20 cellular contexts compared by ENCODE assay signal in the genomic region with DNA sequence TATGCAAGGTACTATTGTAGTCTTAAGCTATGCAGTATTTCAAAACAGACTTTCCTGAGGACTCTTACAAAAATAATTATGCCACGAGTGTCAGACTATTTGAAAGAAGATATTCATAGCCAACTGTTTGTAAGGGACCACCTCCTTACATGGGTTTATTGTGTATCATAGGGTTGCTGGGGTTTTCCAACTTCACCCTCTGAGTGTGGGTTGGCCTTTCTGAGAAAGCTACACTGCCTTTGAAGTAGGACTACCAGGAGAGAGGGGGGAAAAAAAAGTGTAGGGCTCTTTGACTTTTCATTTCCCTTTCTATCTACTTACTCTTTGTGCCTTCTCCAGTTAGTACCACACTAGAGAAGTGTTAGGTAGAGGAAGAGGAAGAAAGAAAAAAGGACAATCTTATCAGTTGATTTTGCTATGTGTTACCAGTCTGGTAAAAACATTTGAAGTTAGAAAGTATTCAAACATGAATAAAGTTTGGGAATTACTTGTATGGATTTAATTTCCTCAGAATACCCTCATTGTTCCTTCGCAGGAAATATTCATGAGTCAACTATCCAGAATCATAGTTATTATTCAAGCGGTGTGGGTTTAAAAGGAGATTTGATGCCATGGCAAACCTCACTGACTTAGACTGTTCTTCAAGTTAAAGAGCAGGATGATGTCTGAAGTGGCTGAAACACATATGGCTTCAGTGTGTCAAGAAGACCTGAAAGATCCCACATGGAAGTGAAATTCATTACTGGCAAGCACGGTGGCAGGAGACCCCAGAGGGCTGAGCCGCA.
DNase-seq lines count a peak whose midpoint lies in the region; ATAC-seq, FAIRE-seq and TF ChIP-seq lines count a peak whose summit lies in the region.
"Had no signal": no experiment of that assay in that cellular context is flagged by ENCODE, and none has a peak within 500 bp of the region (broad histone marks: within the 10 kb centered on the region; RNA-seq: fewer than 3 reads in every experiment).

No MANE protein-coding gene starts in this region.

- CTCF ChIA-PET in GM12878 (lab: Yijun Ruan, JAX), result no interaction called here

- no peak overlapping the region for H3K4me2 ChIP-seq in GM12878 (ENCODE audit: control insufficient read depth, insufficient read depth)
- H3K4me2 ChIP-seq: neural progenitor cell had no signal

- no peak for FAIRE-seq in GM12878 (lab: Jason Lieb, UNC)
- FAIRE-seq in GM12892 (lab: Jason Lieb, UNC), result no peak

- ATAC-seq in activated T-cell treated with anti-CD3 and anti-CD28 coated beads, Interleukin-2, amount 50 U/mL, for 4 hours, result peak; percentile 65 to 92
- no peak for ATAC-seq in RWPE2 (ENCODE audit: low read depth)
- peak; percentile 89 for ATAC-seq in GM12878
- peak; percentile 92 for ATAC-seq in stimulated activated naive CD8-positive, alpha-beta T cell treated with anti-CD3 and anti-CD28 coated beads, Interleukin-15, Interleukin-2, amounts not matched to agents 100 U/mL and 50 U/mL, for 24 hours
- no peak for ATAC-seq in HG02678 (IDR thresholded peaks at IDR 0.05; ENCODE audit: unreplicated experiment)
- ATAC-seq: activated CD8-positive, alpha-beta memory T cell treated with anti-CD3 and anti-CD28 coated beads, Interleukin-2, amount 10 ng/mL, durations not matched to agents 7 days and 5 days; HCT116; upper lobe of right lung had no signal

- H3K4me3 Mint-ChIP-seq in activated T-cell treated with anti-CD3 and anti-CD28 coated beads, Interleukin-2, amount 50 U/mL, for 4 hours, result no peak overlapping the region
- H3K4me3 Mint-ChIP-seq: activated B cell treated with CpG ODN at 0.5 μM for 24 hours; activated CD8-positive, alpha-beta memory T cell treated with anti-CD3 and anti-CD28 coated beads, Interleukin-2, amount 10 ng/mL, durations not matched to agents 7 days and 5 days; neural progenitor cell; T-helper 2 cell treated with Interferon-gamma antibody and Interleukin-4, amounts not matched to agents 5 μg/mL and 100 μg/mL, for 36 hours had no signal

- H3K36me3 ChIP-seq in RWPE2 (ENCODE audit: low read depth), result no peaks in the 10 kb centered on the region
- H3K36me3 ChIP-seq in GM12878 (ENCODE audit: control insufficient read depth in 2 of 2, insufficient read depth in 2 of 2, low read length in 1 of 2), result no peaks in the 10 kb centered on the region
- H3K36me3 ChIP-seq: cardiac muscle cell, neural progenitor cell, upper lobe of right lung had no signal

- peak overlapping the region; percentile 29 for H3K27ac ChIP-seq in RWPE2 (ENCODE audit: poor library complexity, severe bottlenecking)
- no peak overlapping the region for H3K27ac ChIP-seq in GM12878 (ENCODE audit: control insufficient read depth, insufficient read depth)
- H3K27ac ChIP-seq: cardiac muscle cell, neural progenitor cell had no signal

- no peak for DNase-seq in activated T-cell treated with anti-CD3 and anti-CD28 coated beads, Interleukin-2, amount 50 U/mL, for 4 hours
- no peak for DNase-seq in activated T-cell treated with anti-CD3 and anti-CD28 coated beads, Interleukin-2, amount 50 U/mL, for 1 hour
- DNase-seq in RWPE2 (ENCODE audit: low spot score) (no peak), GM12878 (ENCODE audit: low read depth, low spot score) (peak; percentile 26), hepatic stellate cell (ENCODE audit: low spot score) (no peak), GM12892 (ENCODE audit: insufficient read length) (no peak)
- peak; percentile 15 for DNase-seq in stimulated activated naive CD8-positive, alpha-beta T cell treated with anti-CD3 and anti-CD28 coated beads, Interleukin-15, Interleukin-2, amounts not matched to agents 100 U/mL and 50 U/mL, for 24 hours
- DNase-seq: activated B cell treated with CpG ODN at 0.5 μM for 24 hours; activated CD8-positive, alpha-beta memory T cell treated with anti-CD3 and anti-CD28 coated beads, Interleukin-2, amount 10 ng/mL, durations not matched to agents 7 days and 5 days; DMS153; effector memory CD4-positive, alpha-beta T cell; NCI-H187; SHP77 treated with DMSO at 0.1 percent for 48 hours; upper lobe of right lung had no signal

- no peaks in the 10 kb centered on the region for H4K20me1 ChIP-seq in GM12878 (ENCODE audit: control insufficient read depth, insufficient read depth)

- SMC1A ChIA-PET in GM12878 (lab: Charles Lee; ENCODE audit: uncharacterized antibody, unreplicated experiment), result no interaction called here

- 51% methylated on average over 5 of the region's 5 CpGs for WGBS in GM12878 (ENCODE audit: insufficient coverage, insufficient replicate concordance, low lambda C conversion rate, missing lambda C conversion rate)

- peaks cover 13% of the 10 kb centered on the region for H3K4me1 ChIP-seq in RWPE2 (ENCODE audit: insufficient read depth, poor library complexity, severe bottlenecking)
- H3K4me1 ChIP-seq in GM12878 (ENCODE audit: control insufficient read depth, insufficient read depth, low read length), result no peaks in the 10 kb centered on the region
- H3K4me1 ChIP-seq: neural progenitor cell had no signal

- intact Hi-C loops in GM12878 (cut with micrococcal nuclease; ENCODE audit: unreplicated experiment), result no loop called here

- H3K27me3 ChIP-seq in RWPE2 (ENCODE audit: insufficient read depth, poor library complexity, severe bottlenecking) (no peaks in the 10 kb centered on the region), GM12878 (replicated peaks in 1 of 2; ENCODE audit: control insufficient read depth in 2 of 2, insufficient read depth in 2 of 2, low read length in 1 of 2) (no peaks in the 10 kb centered on the region)
- H3K27me3 ChIP-seq: cardiac muscle cell, neural progenitor cell, upper lobe of right lung had no signal

- no peaks in the 10 kb centered on the region for H3K79me2 ChIP-seq in GM12878 (ENCODE audit: control insufficient read depth, insufficient read depth, low read length)

- TF ChIP-seq RAD21 in GM12878 (IDR thresholded peaks at IDR 0.05; ENCODE audit: insufficient read depth, low read depth, low read length), result no peak

- in situ Hi-C loops in GM12878 (cut with MboI), result no loop called here

- H3K9me3 ChIP-seq in RWPE2 (ENCODE audit: severe bottlenecking) (no peaks in the 10 kb centered on the region), GM12878 (replicated peaks; ENCODE audit: control insufficient read depth, insufficient read depth, low read length) (no peaks in the 10 kb centered on the region)
- H3K9me3 ChIP-seq: upper lobe of right lung had no signal

- no peak overlapping the region for H3K9ac ChIP-seq in GM12878 (ENCODE audit: control insufficient read depth, insufficient read depth, low read length)
- H3K9ac ChIP-seq: neural progenitor cell had no signal

- no peaks in the 10 kb centered on the region for H3K36me3 Mint-ChIP-seq in activated T-cell treated with anti-CD3 and anti-CD28 coated beads, Interleukin-2, amount 50 U/mL, for 4 hours (ENCODE audit: insufficient read depth)
- H3K36me3 Mint-ChIP-seq: activated CD8-positive, alpha-beta memory T cell treated with anti-CD3 and anti-CD28 coated beads, Interleukin-2, amount 10 ng/mL, durations not matched to agents 7 days and 5 days; CD14-positive monocyte; neural progenitor cell had no signal

- TF ChIP-seq CTCF in RWPE2 (IDR thresholded peaks at IDR 0.05; ENCODE audit: poor library complexity, severe bottlenecking), result no peak
- TF ChIP-seq CTCF in GM12878 (IDR thresholded peaks at IDR 0.05 in 2 of 3, conservative IDR thresholded peaks at IDR 0.05 in 1 of 3; ENCODE audit: control insufficient read depth in 2 of 3, extremely low read depth in 1 of 3, insufficient read depth in 1 of 3, low read depth in 3 of 3, low read length in 3 of 3), result no peak

- BruUV-seq in GM12878 (replicated peaks; lab: Mats Ljungman, UMichigan), result no TSS peak

- peaks cover 18% of the 10 kb centered on the region for H3K27me3 Mint-ChIP-seq in activated T-cell treated with anti-CD3 and anti-CD28 coated beads, Interleukin-2, amount 50 U/mL, for 4 hours (ENCODE audit: low read depth)
- H3K27me3 Mint-ChIP-seq: activated B cell treated with CpG ODN at 0.5 μM for 24 hours had no signal

- no peak for TF ChIP-seq EP300 in GM12878 (IDR thresholded peaks at IDR 0.05; ENCODE audit: borderline replicate concordance in 1 of 2, control insufficient read depth in 1 of 2, low read depth in 2 of 2, low read length in 2 of 2)

- no peak for TF ChIP-seq POLR2A in GM12878 (IDR thresholded peaks at IDR 0.05; ENCODE audit: low read depth, low read length)
- TF ChIP-seq POLR2A in GM12892 (IDR thresholded peaks at IDR 0.05; ENCODE audit: low read depth, low read length), result no peak

- no peaks in the 10 kb centered on the region for H3K4me1 Mint-ChIP-seq in activated T-cell treated with anti-CD3 and anti-CD28 coated beads, Interleukin-2, amount 50 U/mL, for 4 hours (ENCODE audit: low read depth)
- H3K4me1 Mint-ChIP-seq: activated B cell treated with CpG ODN at 0.5 μM for 24 hours; activated CD8-positive, alpha-beta memory T cell treated with anti-CD3 and anti-CD28 coated beads, Interleukin-2, amount 10 ng/mL, durations not matched to agents 7 days and 5 days; neural progenitor cell had no signal

- RAD21 ChIA-PET in GM12878 (lab: Charles Lee; ENCODE audit: unreplicated experiment), result no interaction called here

- H3K4me3 ChIP-seq in RWPE2 (ENCODE audit: severe bottlenecking), result no peak overlapping the region
- no peak overlapping the region for H3K4me3 ChIP-seq in GM12878
- H3K4me3 ChIP-seq: cardiac muscle cell, neural progenitor cell, upper lobe of right lung had no signal

- POLR2A ChIA-PET in GM12878 (lab: Charles Lee), result no interaction called here

- H3K9me3 Mint-ChIP-seq in activated T-cell treated with anti-CD3 and anti-CD28 coated beads, Interleukin-2, amount 50 U/mL, for 4 hours, result no peaks in the 10 kb centered on the region
- H3K9me3 Mint-ChIP-seq: activated B cell treated with CpG ODN at 0.5 μM for 24 hours; neural progenitor cell; T-helper 2 cell treated with Interferon-gamma antibody and Interleukin-4, amounts not matched to agents 5 μg/mL and 100 μg/mL, for 36 hours had no signal

- H2AFZ ChIP-seq in GM12878 (ENCODE audit: control insufficient read depth, low read depth, low read length), result no peak overlapping the region
- H2AFZ ChIP-seq: neural progenitor cell had no signal

TF ChIP-seq in GM12878, 131 proteins besides CTCF, POLR2A, EP300 and RAD21 (continues in another document):
- TF ChIP-seq POLR2AphosphoS5 (IDR thresholded peaks at IDR 0.05; ENCODE audit: low read length) (no peak), CEBPB (IDR thresholded peaks at IDR 0.05; ENCODE audit: borderline replicate concordance in 1 of 2, low read depth in 2 of 2, low read length in 2 of 2) (no peak), CBX3 (IDR thresholded peaks at IDR 0.05; ENCODE audit: borderline replicate concordance, low read depth) (no peak), IKZF2 (IDR thresholded peaks at IDR 0.05) (peak in 1 of 2 experiments; percentile 20; a peak in 1 of 4 replicates), IKZF1 (conservative IDR thresholded peaks at IDR 0.05) (peak; percentile 20; the same call in 1 of the 2 replicates), ETV6 (conservative IDR thresholded peaks at IDR 0.05 in 1 of 2, IDR thresholded peaks at IDR 0.05 in 1 of 2; ENCODE audit: borderline replicate concordance in 1 of 2, low read depth in 1 of 2) (no peak)

Comparison
In these comparisons a context has a peak if more than half of its experiments do, and no peak if none do; other contexts are left out.
1. ATAC-seq: peak in activated T-cell treated with anti-CD3 and anti-CD28 coated beads, Interleukin-2, amount 50 U/mL, for 4 hours (2 of 2), GM12878 (single experiment) and stimulated activated naive CD8-positive, alpha-beta T cell treated with anti-CD3 and anti-CD28 coated beads, Interleukin-15, Interleukin-2, amounts not matched to agents 100 U/mL and 50 U/mL, for 24 hours (single experiment); none in RWPE2 (single experiment) and HG02678 (single experiment).
2. DNase-seq: peak in GM12878 (single experiment) and stimulated activated naive CD8-positive, alpha-beta T cell treated with anti-CD3 and anti-CD28 coated beads, Interleukin-15, Interleukin-2, amounts not matched to agents 100 U/mL and 50 U/mL, for 24 hours (single experiment); none in activated T-cell treated with anti-CD3 and anti-CD28 coated beads, Interleukin-2, amount 50 U/mL, for 4 hours (single experiment), activated T-cell treated with anti-CD3 and anti-CD28 coated beads, Interleukin-2, amount 50 U/mL, for 1 hour (single experiment), RWPE2 (single experiment), hepatic stellate cell (single experiment) and GM12892 (single experiment).